In genomic region chr1:54359393-54360162, GRCh38 we compare ENCODE assay signal across 12 cellular contexts. TPM values are rescaled to one million over a fixed set of nuclear protein-coding genes. Genes with fewer than 3 reads are reported as not detected.
DNase-seq lines count a peak whose midpoint lies in the region; ATAC-seq lines count a peak whose summit lies in the region.
"Had no signal": no experiment of that assay in that cellular context is flagged by ENCODE, and none has a peak within 500 bp of the region (broad histone marks: within the 10 kb centered on the region; RNA-seq: fewer than 3 reads in every experiment).

No MANE protein-coding gene starts in this region.

- peaks cover 93% of the 10 kb centered on the region for H3K4me1 Mint-ChIP-seq in activated naive CD4-positive, alpha-beta T cell treated with anti-CD3 and anti-CD28 coated beads, Interleukin-2, amount 50 U/mL, for 24 hours
- peaks cover 99 to 100% of the 10 kb centered on the region in 2 donors for H3K4me1 Mint-ChIP-seq in immature natural killer cell

- H3K9me3 Mint-ChIP-seq in activated naive CD4-positive, alpha-beta T cell treated with anti-CD3 and anti-CD28 coated beads, Interleukin-2, amount 50 U/mL, for 24 hours = no peaks in the 10 kb centered on the region
- H3K9me3 Mint-ChIP-seq in immature natural killer cell = no peaks in the 10 kb centered on the region
- H3K9me3 Mint-ChIP-seq: activated B cell treated with CpG ODN at 0.5 μM for 24 hours; dendritic cell treated with granulocyte-macrophage colony-stimulating factor and Interleukin-4, amounts not matched to agents 40 ng/mL and 50 ng/mL, for 4 days had no signal

- DNase-seq in stimulated activated CD4-positive, alpha-beta T cell treated with anti-CD3 and anti-CD28 coated beads, Interleukin-15, amount 100 ng/mL, for 24 hours = peak; percentile 42
- DNase-seq in stimulated activated CD4-positive, alpha-beta T cell treated with anti-CD3 and anti-CD28 coated beads, Interleukin-2, amount 100 ng/mL, for 48 hours = no peak
- DNase-seq in immature natural killer cell = peak in 2 of 3 donors; percentile 12 to 13
- no peak for DNase-seq in NOMO-1 treated with dmso at 0.1 percent for 144 hours (lab: John Stamatoyannopoulos, UW; ENCODE audit: unreplicated experiment)
- DNase-seq in activated CD8-positive, alpha-beta memory T cell treated with anti-CD3 and anti-CD28 coated beads, Interleukin-2, amount 50 U/mL, for 4 hours = no peak
- DNase-seq: activated B cell treated with CpG ODN at 0.5 μM for 24 hours; GM23248; stimulated activated naive CD4-positive, alpha-beta T cell had no signal

- H3K4me3 Mint-ChIP-seq in activated naive CD4-positive, alpha-beta T cell treated with anti-CD3 and anti-CD28 coated beads, Interleukin-2, amount 50 U/mL, for 24 hours = peak overlapping the region; percentile 27
- peak overlapping the region in 2 of 5 donors; percentile 24 for H3K4me3 Mint-ChIP-seq in immature natural killer cell
- H3K4me3 Mint-ChIP-seq: activated B cell treated with CpG ODN at 0.5 μM for 24 hours; dendritic cell treated with granulocyte-macrophage colony-stimulating factor and Interleukin-4, amounts not matched to agents 40 ng/mL and 50 ng/mL, for 4 days had no signal

- H3K27ac Mint-ChIP-seq in activated naive CD4-positive, alpha-beta T cell treated with anti-CD3 and anti-CD28 coated beads, Interleukin-2, amount 50 U/mL, for 24 hours = no peak overlapping the region
- peak overlapping the region; percentile 10 to 82 (median 56) for H3K27ac Mint-ChIP-seq in immature natural killer cell
- H3K27ac Mint-ChIP-seq: activated B cell treated with CpG ODN at 0.5 μM for 24 hours; dendritic cell treated with granulocyte-macrophage colony-stimulating factor and Interleukin-4, amounts not matched to agents 40 ng/mL and 50 ng/mL, for 4 days had no signal

- ATAC-seq in HG03159 (IDR thresholded peaks at IDR 0.05; ENCODE audit: unreplicated experiment) = no peak
- no peak for ATAC-seq in GM21528 (IDR thresholded peaks at IDR 0.05; ENCODE audit: low FRiP score, unreplicated experiment)

- H3K36me3 Mint-ChIP-seq in activated naive CD4-positive, alpha-beta T cell treated with anti-CD3 and anti-CD28 coated beads, Interleukin-2, amount 50 U/mL, for 24 hours = no peaks in the 10 kb centered on the region
- peaks cover 0 to 8% (median 0%) of the 10 kb centered on the region in 3 donors for H3K36me3 Mint-ChIP-seq in immature natural killer cell

- no peaks in the 10 kb centered on the region for H3K27me3 Mint-ChIP-seq in activated naive CD4-positive, alpha-beta T cell treated with anti-CD3 and anti-CD28 coated beads, Interleukin-2, amount 50 U/mL, for 24 hours
- H3K27me3 Mint-ChIP-seq in immature natural killer cell (ENCODE audit: low read depth in 3 of 3) = peaks cover 0 to 5% (median 0%) of the 10 kb centered on the region in 3 donors

RNA-seq across cellular contexts. Expression of gene SSBP3, which starts 46.6 kb away (rescaled TPM):
- polyA plus RNA-seq in immature natural killer cell = 10 to 100 TPM; 19.8 to 30.1 (median 21.1) TPM

Comparison
In these comparisons a context has a peak if more than half of its experiments do, and no peak if none do; other contexts are left out.
1. DNase-seq: peak in stimulated activated CD4-positive, alpha-beta T cell treated with anti-CD3 and anti-CD28 coated beads, Interleukin-15, amount 100 ng/mL, for 24 hours (single experiment) and immature natural killer cell (2 of 3); none in stimulated activated CD4-positive, alpha-beta T cell treated with anti-CD3 and anti-CD28 coated beads, Interleukin-2, amount 100 ng/mL, for 48 hours (0 of 2), NOMO-1 treated with dmso at 0.1 percent for 144 hours (single experiment) and activated CD8-positive, alpha-beta memory T cell treated with anti-CD3 and anti-CD28 coated beads, Interleukin-2, amount 50 U/mL, for 4 hours (single experiment).